Comparison of ENCODE assay signal across 10 cellular contexts in the genomic region with DNA sequence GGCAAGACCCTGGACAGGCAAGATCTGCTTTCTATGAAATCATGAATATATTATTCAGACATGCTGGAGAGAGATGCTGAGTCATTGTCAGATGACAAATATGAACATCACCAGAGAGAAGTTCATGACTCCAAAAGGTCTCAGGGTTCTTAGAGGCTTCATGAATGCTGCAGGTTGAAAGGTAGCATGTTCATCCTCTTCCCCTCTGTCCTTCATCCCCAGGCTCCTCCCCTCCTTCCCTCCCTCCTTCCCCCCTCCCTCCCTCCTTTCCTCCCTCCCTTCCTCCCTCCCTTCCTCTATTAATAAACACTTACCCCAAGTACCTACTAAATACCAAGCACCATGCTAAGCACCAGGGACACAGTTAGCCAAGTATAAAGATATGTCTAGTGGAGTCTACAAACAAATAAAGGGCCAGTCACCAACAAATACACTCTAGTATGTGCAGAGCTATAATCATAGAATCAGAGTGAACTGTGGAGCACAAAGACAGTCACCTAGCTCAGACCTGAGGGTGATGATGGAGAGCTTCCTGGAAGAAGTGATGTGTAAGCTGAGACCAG. TPM values are rescaled to one million over a fixed set of nuclear protein-coding genes. Genes with fewer than 3 reads are reported as not detected.
A peak's percentile ranks its signal among the peaks of the same experiment; 100 is the strongest.
DNase-seq lines count a peak whose midpoint lies in the region; ATAC-seq, FAIRE-seq and TF ChIP-seq lines count a peak whose summit lies in the region.
"Had no signal": no experiment of that assay in that cellular context is flagged by ENCODE, and none has a peak within 500 bp of the region (broad histone marks: within the 10 kb centered on the region; RNA-seq: fewer than 3 reads in every experiment).

No MANE protein-coding gene starts in this region.

- TF ChIP-seq CTCF in NB4 (IDR thresholded peaks at IDR 0.05; ENCODE audit: low read depth, low read length) (no peak), mammary epithelial cell (conservative IDR thresholded peaks at IDR 0.05 in 1 of 2, IDR thresholded peaks at IDR 0.05 in 1 of 2; ENCODE audit: extremely low read depth in 1 of 2, insufficient read depth in 1 of 2, low read depth in 1 of 2, low read length in 2 of 2) (no peak), HepG2 (CRISPR knock-in tag; IDR thresholded peaks at IDR 0.05) (no peak), osteocyte (IDR thresholded peaks at IDR 0.05) (no peak)

- in situ Hi-C loops in mammary epithelial cell (cut with MboI; ENCODE audit: low sequenced_read_pairs in 2 of 2): no loop called here
- in situ Hi-C loops in HepG2 (cut with HindIII; ENCODE audit: extremely low pct_ligation_motif_present, low pct_unique_long_range_greater_than_20kb): no loop called here

- H3K4me1 ChIP-seq in mammary epithelial cell (ENCODE audit: insufficient read depth, low read length) (peaks cover 55% of the 10 kb centered on the region), HepG2 (ENCODE audit: insufficient read depth, low read length) (peaks cover 24% of the 10 kb centered on the region)

- BruUV-seq in mammary epithelial cell (replicated peaks; lab: Mats Ljungman, UMichigan): no TSS peak
- BruUV-seq in HepG2 (replicated peaks; lab: Mats Ljungman, UMichigan): no TSS peak

- H3K4me3 ChIP-seq in NB4 (ENCODE audit: low read depth, low read length): no peak overlapping the region
- no peak overlapping the region for H3K4me3 ChIP-seq in mammary epithelial cell (replicated peaks in 1 of 3; ENCODE audit: insufficient read depth in 1 of 3, low read depth in 2 of 3, low read length in 3 of 3)
- H3K4me3 ChIP-seq in HepG2 (replicated peaks in 1 of 3; ENCODE audit: insufficient read depth in 1 of 3, low read depth in 2 of 3, low read length in 3 of 3): no peak overlapping the region

- TF ChIP-seq EP300 in HepG2 (IDR thresholded peaks at IDR 0.05; ENCODE audit: low read depth in 2 of 2, low read length in 2 of 2) (no peak), HepG2 (CRISPR knock-in tag; IDR thresholded peaks at IDR 0.05; ENCODE audit: borderline replicate concordance) (no peak)

- H3K79me2 ChIP-seq in mammary epithelial cell (ENCODE audit: insufficient read depth, low read length): no peaks in the 10 kb centered on the region
- H3K79me2 ChIP-seq in HepG2 (ENCODE audit: insufficient read depth, low read length): no peaks in the 10 kb centered on the region

- intact Hi-C loops in mammary epithelial cell (cut with micrococcal nuclease): loop anchor here (5.0 kb wide), 1 partner anchor 100 kb away; a partner anchor contains a TSS
- intact Hi-C loops in HepG2 (cut with micrococcal nuclease; ENCODE audit: unreplicated experiment): no loop called here

- no peak for TF ChIP-seq POLR2A in NB4 (IDR thresholded peaks at IDR 0.05; ENCODE audit: extremely low read depth, insufficient read length)
- no peak for TF ChIP-seq POLR2A in HepG2 (IDR thresholded peaks at IDR 0.05; ENCODE audit: insufficient read depth in 1 of 2, low read depth in 2 of 2, low read length in 2 of 2)

- H3K4me2 ChIP-seq in mammary epithelial cell (ENCODE audit: insufficient read depth, low read depth, low read length) (peak overlapping the region; percentile 30), HepG2 (ENCODE audit: low read depth, low read length) (no peak overlapping the region)

- H2AFZ ChIP-seq in mammary epithelial cell (ENCODE audit: low read depth, low read length) (peak overlapping the region; percentile 21), HepG2 (ENCODE audit: low read length) (no peak overlapping the region)

- H3K9me3 Mint-ChIP-seq in osteocyte (ENCODE audit: unreplicated experiment): no peaks in the 10 kb centered on the region
- H3K9me3 Mint-ChIP-seq: neural crest cell had no signal

- dilution Hi-C loops in mammary epithelial cell (cut with HindIII; ENCODE audit: low sequenced_read_pairs): no loop called here

- H3K27ac ChIP-seq in mammary epithelial cell (ENCODE audit: insufficient read depth, low read depth, low read length): peak overlapping the region; percentile 62
- no peak overlapping the region for H3K27ac ChIP-seq in HepG2 (ENCODE audit: extremely low read length, insufficient read depth, low read length)

- no peaks in the 10 kb centered on the region for H4K20me1 ChIP-seq in mammary epithelial cell (ENCODE audit: insufficient read depth, low read length)
- no peaks in the 10 kb centered on the region for H4K20me1 ChIP-seq in HepG2 (ENCODE audit: insufficient read depth, low read length)

- H3K36me3 Mint-ChIP-seq in osteocyte (ENCODE audit: unreplicated experiment): no peaks in the 10 kb centered on the region

- H3K9ac ChIP-seq in mammary epithelial cell (ENCODE audit: insufficient read depth, low read length) (no peak overlapping the region), HepG2 (ENCODE audit: insufficient read depth, low read depth, low read length) (no peak overlapping the region)

- peak; percentile 67 for DNase-seq in EL
- DNase-seq in NB4 (ENCODE audit: low read depth): peak; percentile 21
- DNase-seq in mammary epithelial cell: peak; percentile 84
- DNase-seq in HepG2 (ENCODE audit: low spot score): peak; percentile 14
- DNase-seq in osteocyte (ENCODE audit: extremely low spot score, unreplicated experiment): no peak
- no peak for DNase-seq in effector CD8-positive, alpha-beta T cell (lab: John Stamatoyannopoulos, UW)
- DNase-seq: NCI-H1105; stimulated activated naive CD4-positive, alpha-beta T cell had no signal

- H3K27me3 ChIP-seq in mammary epithelial cell (ENCODE audit: insufficient read depth, low read length): no peaks in the 10 kb centered on the region
- H3K27me3 ChIP-seq in HepG2 (ENCODE audit: control insufficient read depth in 1 of 2, insufficient read depth in 2 of 2, low read length in 2 of 2): no peaks in the 10 kb centered on the region; a peak in 1 of 5 replicates

- CTCF ChIA-PET in mammary epithelial cell (lab: Charles Lee; ENCODE audit: low non-redundant PET) (no interaction called here), HepG2 (lab: Yijun Ruan, JAX; ENCODE audit: low intra/inter-chr PET ratio, low total read pairs) (no interaction called here)

- ATAC-seq in HepG2: no peak
- ATAC-seq in HG02759 (IDR thresholded peaks at IDR 0.05; ENCODE audit: unreplicated experiment): no peak

- no peaks in the 10 kb centered on the region for H3K27me3 Mint-ChIP-seq in osteocyte (ENCODE audit: unreplicated experiment)

- H3K4me1 Mint-ChIP-seq in osteocyte (ENCODE audit: unreplicated experiment): peaks cover 3% of the 10 kb centered on the region

- no peak for FAIRE-seq in HepG2 (lab: Jason Lieb, UNC)

- H3K36me3 ChIP-seq in mammary epithelial cell (ENCODE audit: insufficient read depth, low read length): no peaks in the 10 kb centered on the region
- H3K36me3 ChIP-seq in HepG2 (replicated peaks in 1 of 2; ENCODE audit: control insufficient read depth in 1 of 2, insufficient read depth in 2 of 2, low read length in 2 of 2): no peaks in the 10 kb centered on the region

- H3K9me3 ChIP-seq in mammary epithelial cell (replicated peaks; ENCODE audit: insufficient read depth, low read length) (no peaks in the 10 kb centered on the region), HepG2 (ENCODE audit: low read length) (no peaks in the 10 kb centered on the region)

- H3K27ac Mint-ChIP-seq in osteocyte (ENCODE audit: unreplicated experiment): no peak overlapping the region

- H3K4me3 Mint-ChIP-seq in osteocyte (ENCODE audit: unreplicated experiment): no peak overlapping the region
- H3K4me3 Mint-ChIP-seq: neural crest cell had no signal

- POLR2A ChIA-PET in HepG2 (lab: Yijun Ruan, JAX): no interaction called here

- no peak for TF ChIP-seq RAD21 in HepG2 (CRISPR knock-in tag; IDR thresholded peaks at IDR 0.05)

TF ChIP-seq in HepG2, 621 proteins besides CTCF, POLR2A, EP300 and RAD21 (continues in another document):
- no peak for TF ChIP-seq ZBTB20 (CRISPR knock-in tag; IDR thresholded peaks at IDR 0.05; ENCODE audit: borderline replicate concordance, low read depth)
- TF ChIP-seq MAFK (conservative IDR thresholded peaks at IDR 0.05 in 1 of 2, IDR thresholded peaks at IDR 0.05 in 1 of 2; ENCODE audit: low read length in 2 of 2): peak; percentile 42 to 44; a peak in 3 of 4 replicates
- TF ChIP-seq ZNF225 (CRISPR knock-in tag; IDR thresholded peaks at IDR 0.05): no peak
- no peak for TF ChIP-seq TGIF2 (CRISPR knock-in tag; IDR thresholded peaks at IDR 0.05)
- TF ChIP-seq GATAD1 (CRISPR knock-in tag; IDR thresholded peaks at IDR 0.05): no peak
- TF ChIP-seq ZBTB38 (CRISPR knock-in tag; IDR thresholded peaks at IDR 0.05): no peak
- no peak for TF ChIP-seq ZNF235 (CRISPR knock-in tag; IDR thresholded peaks at IDR 0.05; ENCODE audit: borderline replicate concordance)
- TF ChIP-seq, protein P1, sequence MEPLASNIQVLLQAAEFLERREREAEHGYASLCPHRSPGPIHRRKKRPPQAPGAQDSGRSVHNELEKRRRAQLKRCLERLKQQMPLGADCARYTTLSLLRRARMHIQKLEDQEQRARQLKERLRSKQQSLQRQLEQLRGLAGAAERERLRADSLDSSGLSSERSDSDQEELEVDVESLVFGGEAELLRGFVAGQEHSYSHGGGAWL (CRISPR knock-in tag; IDR thresholded peaks at IDR 0.05): no peak

RNA-seq across cellular contexts. Expression of a gene that starts 46.2 kb away (rescaled TPM):
- total RNA-seq in mammary epithelial cell (not detected), HepG2 (2016; rRNA removed; fragmentation: Illumina TruSeq; extraction: Trizol) (not detected in 2 replicates), osteocyte (not detected in 2 replicates)
- polyA plus RNA-seq in mammary epithelial cell (not detected), HepG2 (2011; rRNA removed) (not detected in 2 replicates)
- polyA minus RNA-seq in mammary epithelial cell: not detected
- not detected in 2 replicates for total RNA-seq in HepG2 (2016; cell fraction: cytosol; rRNA removed; fragmentation: Illumina TruSeq; extraction: Trizol; ENCODE audit: low read depth)
- not detected in 2 replicates for total RNA-seq in HepG2 (2016; cell fraction: insoluble cytoplasmic fraction; rRNA removed; fragmentation: Illumina TruSeq; extraction: Trizol)
- not detected in 2 replicates for total RNA-seq in HepG2 (2016; cell fraction: membrane; rRNA removed; fragmentation: Illumina TruSeq; extraction: Trizol)
- total RNA-seq in HepG2 (2016; cell fraction: nucleus; rRNA removed; fragmentation: Illumina TruSeq; extraction: Trizol): not detected in 2 replicates
- not detected in 2 replicates for polyA plus RNA-seq in HepG2 (2011; cell fraction: cytosol; rRNA removed)
- not detected in 2 replicates for polyA plus RNA-seq in HepG2 (2011; cell fraction: nucleus; rRNA removed)
- polyA plus RNA-seq in HepG2 (2012): not detected in 2 replicates
- polyA plus RNA-seq in HepG2 (2016; cell fraction: cytosol; fragmentation: Illumina TruSeq; extraction: Trizol; ENCODE audit: low read depth): not detected in 2 replicates
- polyA plus RNA-seq in HepG2 (2016; cell fraction: insoluble cytoplasmic fraction; fragmentation: Illumina TruSeq; extraction: Trizol; ENCODE audit: low read depth): not detected in 2 replicates
- not detected in 2 replicates for polyA plus RNA-seq in HepG2 (2016; cell fraction: membrane; fragmentation: Illumina TruSeq; extraction: Trizol; ENCODE audit: low read depth)
- polyA plus RNA-seq in HepG2 (2016; cell fraction: nucleus; fragmentation: Illumina TruSeq; extraction: Trizol; ENCODE audit: insufficient read depth, low read depth): not detected in 2 replicates
- not detected in 2 replicates for polyA minus RNA-seq in HepG2 (2011; rRNA and poly(A)+ RNA removed; ENCODE audit: low replicate concordance)
- polyA minus RNA-seq in HepG2 (2011; cell fraction: cytosol; rRNA and poly(A)+ RNA removed): not detected in 2 replicates
- polyA minus RNA-seq in HepG2 (2011; cell fraction: nucleus; rRNA and poly(A)+ RNA removed): not detected in 2 replicates
- total RNA-seq: neural crest cell had no signal

Comparison
In these comparisons a context has a peak if more than half of its experiments do, and no peak if none do; other contexts are left out.
1. DNase-seq: peak in EL (single experiment), NB4 (single experiment), mammary epithelial cell (single experiment) and HepG2 (single experiment); none in osteocyte (single experiment) and effector CD8-positive, alpha-beta T cell (single experiment).